In the genomic region with DNA sequence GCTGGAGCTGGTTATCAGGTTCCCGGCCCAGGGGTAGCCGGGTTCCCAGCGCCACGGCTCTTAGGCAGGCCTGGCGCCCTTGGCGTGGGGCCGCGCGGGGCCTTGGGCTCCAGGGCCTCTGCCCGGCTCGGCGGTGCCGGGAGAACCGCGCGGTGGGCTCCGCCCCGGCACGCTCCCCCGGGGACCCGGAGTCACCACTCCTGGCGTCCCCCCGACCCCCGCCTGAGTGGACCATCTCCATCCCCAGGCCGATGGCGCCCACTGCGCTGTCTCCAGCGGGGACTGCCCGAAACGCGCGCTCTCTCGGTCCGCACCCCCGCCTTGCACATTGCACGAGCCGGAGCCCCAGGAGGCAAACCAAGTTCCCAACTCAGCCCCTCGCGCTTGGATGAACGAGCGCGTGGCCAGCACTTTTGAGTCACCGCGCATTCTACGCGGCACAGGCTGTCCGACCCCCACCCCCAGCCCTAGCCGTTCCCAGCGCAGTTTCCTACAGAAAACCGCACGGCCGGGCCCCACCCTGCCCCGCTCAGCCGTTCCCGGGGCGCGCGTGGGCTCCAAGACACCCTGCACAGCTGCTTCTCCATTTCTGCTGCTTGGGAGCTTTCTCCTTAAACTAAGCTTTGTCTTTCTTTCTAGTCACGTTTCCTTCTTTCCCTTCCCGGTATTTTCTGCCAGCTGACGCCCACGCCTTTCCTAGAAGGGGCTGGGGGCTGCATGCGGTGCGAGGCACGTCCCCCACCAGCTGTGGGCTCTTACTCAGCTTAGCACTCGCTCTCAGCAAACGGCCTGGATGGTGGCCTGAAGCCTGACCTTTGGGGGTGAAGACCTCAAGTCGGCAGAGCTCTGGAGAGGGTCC, we compare ENCODE assay signal across 8 cellular contexts. TPM values are rescaled to one million over a fixed set of nuclear protein-coding genes. Genes with fewer than 3 reads are reported as not detected.
DNase-seq lines count a peak whose midpoint lies in the region; ATAC-seq, FAIRE-seq and TF ChIP-seq lines count a peak whose summit lies in the region.

No MANE protein-coding gene starts in this region.

- peak overlapping the region; percentile 74 to 97 for H3K4me2 ChIP-seq in H1 (ENCODE audit: insufficient read depth in 1 of 2, low read depth in 2 of 2, low read length in 2 of 2)

- H3K4ac ChIP-seq in H1 (replicated peaks; ENCODE audit: insufficient read length, low read depth, low read length) = peak overlapping the region; percentile 17

- H3K14ac ChIP-seq in H1 (ENCODE audit: insufficient read length) = no peak overlapping the region

- H3K9ac ChIP-seq in HUES6 (ENCODE audit: low read length) (peak overlapping the region; percentile 94), H1 (replicated peaks in 1 of 4; ENCODE audit: extremely low read depth in 1 of 4, low read depth in 3 of 4, low read length in 3 of 4) (peak overlapping the region; percentile 34 to 72 (median 62); a peak in 6 of 7 replicates), mucosa of stomach (ENCODE audit: low read length) (peak overlapping the region; percentile 70)

- TF ChIP-seq CTCF in WI38 (IDR thresholded peaks at IDR 0.05; ENCODE audit: low read depth, low read length) (no peak), H1 (IDR thresholded peaks at IDR 0.05; ENCODE audit: control extremely low read depth in 1 of 3, insufficient read depth in 1 of 3, low read depth in 1 of 3, low read length in 3 of 3) (peak in 1 of 3 experiments; percentile 5; a peak in 1 of 4 replicates)

- no peak for TF ChIP-seq RAD21 in H1 (IDR thresholded peaks at IDR 0.05 in 1 of 2, conservative IDR thresholded peaks at IDR 0.05 in 1 of 2; ENCODE audit: low read depth in 2 of 2, low read length in 2 of 2)

- H3K27ac ChIP-seq in HUES6 (ENCODE audit: low read depth, low read length) (peak overlapping the region; percentile 94), H1 (ENCODE audit: low read depth, low read length) (peak overlapping the region; percentile 85; the same call in 1 of the 2 replicates), substantia nigra (ENCODE audit: low read depth, low read length, poor library complexity, severe bottlenecking) (peak overlapping the region; percentile 74)

- H3K4me1 ChIP-seq in HUES6 (ENCODE audit: control insufficient read depth, insufficient read depth, low read length) = peaks cover 11% of the 10 kb centered on the region
- H3K4me1 ChIP-seq in H1 (replicated peaks in 1 of 4; ENCODE audit: control insufficient read depth in 3 of 4, insufficient read depth in 4 of 4, low read length in 3 of 4) = peaks cover 0 to 14% (median 6%) of the 10 kb centered on the region in 4 experiments; a peak in 6 of 7 replicates
- H3K4me1 ChIP-seq in mucosa of stomach (ENCODE audit: control insufficient read depth, insufficient read depth, low read length) = peaks cover 5% of the 10 kb centered on the region

- H3K4me3 ChIP-seq in HUES6 (ENCODE audit: low read depth, low read length) = peak overlapping the region; percentile 95
- H3K4me3 ChIP-seq in WI38 (ENCODE audit: low read depth, low read length) = peak overlapping the region; percentile 85
- peak overlapping the region; percentile 52 to 97 (median 74) for H3K4me3 ChIP-seq in H1 (ENCODE audit: extremely low read depth in 1 of 4, insufficient read depth in 2 of 4, low read depth in 3 of 4, low read length in 4 of 4)
- peak overlapping the region; percentile 50 for H3K4me3 ChIP-seq in mucosa of stomach (ENCODE audit: low read length)

- ATAC-seq in GM19452 (IDR thresholded peaks at IDR 0.05; ENCODE audit: unreplicated experiment) (peak; percentile 36), HG03045 (IDR thresholded peaks at IDR 0.05; ENCODE audit: unreplicated experiment) (no peak)

- peak in 1 of 2 experiments; percentile 27; a peak in 1 of 3 replicates for TF ChIP-seq EP300 in H1 (IDR thresholded peaks at IDR 0.05; ENCODE audit: borderline replicate concordance in 1 of 2, low read depth in 2 of 2, low read length in 2 of 2)

- POLR2A ChIA-PET in H1 (lab: Charles Lee; ENCODE audit: partially characterized antibody) = interaction anchor here (0.5 to 1.8 kb wide), 18 partner anchors 10 to 165 kb away, joined by 3 to 7 read pairs (median 3); partner anchors contain the start of gene TSPAN4

- peak; percentile 89 for DNase-seq in CD1c-positive myeloid dendritic cell (ENCODE audit: extremely low spot score)
- no peak for DNase-seq in H1 (ENCODE audit: low read depth in 1 of 2, low spot score in 2 of 2)
- DNase-seq in substantia nigra (lab: John Stamatoyannopoulos, UW) = peak in 7 of 49 donors; percentile 33 to 85 (median 59)

- 0 out of 2 replicates have a peak overlapping the region, but pooled peaks have one; percentile 23 for H2BK20ac ChIP-seq in H1 (ENCODE audit: low read length)

- no peak overlapping the region for H2AFZ ChIP-seq in H1 (ENCODE audit: low read length)

- peak overlapping the region; percentile 93 for H3K18ac ChIP-seq in H1 (ENCODE audit: extremely low read depth, low read length)

- H4K8ac ChIP-seq in H1 (ENCODE audit: extremely low read depth, insufficient read depth, low read length) = peak overlapping the region; percentile 94

- peak overlapping the region; percentile 87 for H3K56ac ChIP-seq in H1 (replicated peaks; ENCODE audit: insufficient read length, low read depth, low read length)

- H3K79me1 ChIP-seq in H1 (ENCODE audit: low read depth, low read length) = peaks cover 22% of the 10 kb centered on the region

- peaks cover 0 to 5% of the 10 kb centered on the region in 2 experiments for H4K20me1 ChIP-seq in H1 (replicated peaks in 1 of 2; ENCODE audit: control insufficient read depth in 1 of 2, insufficient read depth in 2 of 2, low read length in 2 of 2)

- H4K91ac ChIP-seq in H1 (replicated peaks; ENCODE audit: insufficient read length, low read length) = peak overlapping the region; percentile 63

- H3K23me2 ChIP-seq in H1 (ENCODE audit: low read depth, low read length) = peaks cover 15% of the 10 kb centered on the region

- no peak overlapping the region for H3K23ac ChIP-seq in H1 (ENCODE audit: insufficient read length)

- WGBS in H1 (ENCODE audit: extremely low coverage in 1 of 2, insufficient coverage in 1 of 2, insufficient read length in 1 of 2, insufficient replicate concordance in 2 of 2, low coverage in 1 of 2, low lambda C conversion rate in 2 of 2, missing lambda C conversion rate in 1 of 2), 2 experiments = 16% methylated on average over 53 of the region's 68 CpGs; no CpG with 5 or more reads in 1 of the 2 experiments

- peaks cover 17% of the 10 kb centered on the region for H3K36me3 ChIP-seq in HUES6 (ENCODE audit: control insufficient read depth, insufficient read depth, low read length)
- no peaks in the 10 kb centered on the region for H3K36me3 ChIP-seq in H1 (ENCODE audit: control insufficient read depth in 2 of 4, insufficient read depth in 4 of 4, low read length in 3 of 4)
- H3K36me3 ChIP-seq in mucosa of stomach (ENCODE audit: control insufficient read depth, insufficient read depth, low read length) = no peaks in the 10 kb centered on the region

- peak overlapping the region; percentile 54 for H2BK120ac ChIP-seq in H1 (replicated peaks; ENCODE audit: low read depth, low read length)

- no peak overlapping the region for H2AK5ac ChIP-seq in H1 (ENCODE audit: low read depth, low read length)

- peak overlapping the region; percentile 87; the same call in 1 of the 2 replicates for H2BK5ac ChIP-seq in H1 (ENCODE audit: low read depth, low read length)

- peak overlapping the region; percentile 50; the same call in 1 of the 2 replicates for H2BK15ac ChIP-seq in H1 (ENCODE audit: low read length)

- H3K27me3 ChIP-seq in HUES6 (ENCODE audit: control insufficient read depth, insufficient read depth, low read length) = no peaks in the 10 kb centered on the region
- no peaks in the 10 kb centered on the region for H3K27me3 ChIP-seq in H1 (replicated peaks in 1 of 4; ENCODE audit: control insufficient read depth in 3 of 4, extremely low read depth in 1 of 4, insufficient read depth in 3 of 4, low read length in 3 of 4)
- H3K27me3 ChIP-seq in mucosa of stomach (ENCODE audit: control insufficient read depth, insufficient read depth, low read length) = no peaks in the 10 kb centered on the region

- peak in 1 of 2 experiments; percentile 75; a peak in 2 of 3 replicates for TF ChIP-seq POLR2A in H1 (IDR thresholded peaks at IDR 0.05; ENCODE audit: control extremely low read depth in 1 of 2, low read depth in 2 of 2, low read length in 2 of 2)

- H3K9me3 ChIP-seq in HUES6 (ENCODE audit: control insufficient read depth, insufficient read depth, low read depth, low read length) (no peaks in the 10 kb centered on the region), H1 (ENCODE audit: insufficient read depth in 2 of 2, low read depth in 1 of 2, low read length in 1 of 2) (no peaks in the 10 kb centered on the region), mucosa of stomach (ENCODE audit: control insufficient read depth, low read length) (no peaks in the 10 kb centered on the region)

- CTCF ChIA-PET in H1 (lab: Charles Lee; ENCODE audit: partially characterized antibody) = interaction anchor here (0.6 to 1.7 kb wide), 11 partner anchors 11 to 140 kb away, joined by 3 to 12 read pairs (median 4); no protein-coding TSS in a partner anchor

- no peak for FAIRE-seq in H1 (lab: Jason Lieb, UNC)

- peaks cover 0 to 35% of the 10 kb centered on the region in 2 experiments; a peak in 3 of 4 replicates for H3K79me2 ChIP-seq in H1 (ENCODE audit: control insufficient read depth in 1 of 2, insufficient read depth in 2 of 2, low read length in 2 of 2)

- H4K5ac ChIP-seq in H1 (ENCODE audit: insufficient read length, low read depth, low read length) = peak overlapping the region; percentile 94

- H2BK12ac ChIP-seq in H1 (ENCODE audit: low read depth, low read length) = peak overlapping the region; percentile 75; the same call in 1 of the 2 replicates

RNA-seq across cellular contexts. Expression of gene CHID1, which starts 0.7 kb away (rescaled TPM):
- 78.9 and 81.2 TPM in 2 replicates for total RNA-seq in H1 (2021; fragmentation: NEBNext Ultra II Directional; extraction: Animal tissue kit (Norgen Biotek cat#: 25700))
- 88.5 and 114 TPM in 2 replicates for polyA plus RNA-seq in H1 (2011; rRNA removed)
- 102 TPM for polyA plus RNA-seq in H1 (2011; cell fraction: cytosol; rRNA removed)
- polyA plus RNA-seq in H1 (2011; cell fraction: nucleus; rRNA removed) = 115 TPM
- polyA plus RNA-seq in H1 (2012, experiment 1 of 2) = 55.8 to 87.0 TPM (median 82.0 TPM) in 4 replicates
- 82.1 TPM for polyA plus RNA-seq in H1 (2012, experiment 2 of 2)
- 76.3 TPM for polyA plus RNA-seq in H1 (2013, experiment 1 of 2)
- polyA plus RNA-seq in H1 (2013, experiment 2 of 2) = 80.1 TPM
- polyA minus RNA-seq in H1 (2011; rRNA and poly(A)+ RNA removed) = 59.6 and 70.2 TPM in 2 replicates
- 49.1 TPM for polyA minus RNA-seq in H1 (2011; cell fraction: cytosol; rRNA and poly(A)+ RNA removed)
- 52.7 TPM for polyA minus RNA-seq in H1 (2011; cell fraction: nucleus; rRNA and poly(A)+ RNA removed)

RNA-seq across cellular contexts. Expression of gene AP2A2, which starts 14.4 kb away (rescaled TPM):
- 50.0 and 56.3 TPM in 2 replicates for total RNA-seq in H1 (2021; fragmentation: NEBNext Ultra II Directional; extraction: Animal tissue kit (Norgen Biotek cat#: 25700))
- polyA plus RNA-seq in H1 (2011; rRNA removed) = 65.0 and 70.0 TPM in 2 replicates
- polyA plus RNA-seq in H1 (2011; cell fraction: cytosol; rRNA removed) = 44.9 TPM
- polyA plus RNA-seq in H1 (2011; cell fraction: nucleus; rRNA removed) = 169 TPM
- 40.2 to 49.3 TPM (median 44.1 TPM) in 4 replicates for polyA plus RNA-seq in H1 (2012, experiment 1 of 2)
- 31.3 TPM for polyA plus RNA-seq in H1 (2012, experiment 2 of 2)
- polyA plus RNA-seq in H1 (2013, experiment 1 of 2) = 44.2 TPM
- polyA plus RNA-seq in H1 (2013, experiment 2 of 2) = 40.7 TPM
- polyA minus RNA-seq in H1 (2011; rRNA and poly(A)+ RNA removed) = 55.2 and 63.7 TPM in 2 replicates
- 75.7 TPM for polyA minus RNA-seq in H1 (2011; cell fraction: cytosol; rRNA and poly(A)+ RNA removed)
- 71.4 TPM for polyA minus RNA-seq in H1 (2011; cell fraction: nucleus; rRNA and poly(A)+ RNA removed)
